1 cellular context compared by ENCODE assay signal in genomic region chr1:151399890-151400235, GRCh38.
TF ChIP-seq lines count a peak whose summit lies in the region.

No MANE protein-coding gene starts in this region.

TF ChIP-seq in GM23338, 12 proteins besides CTCF, POLR2A, EP300 and RAD21:
- TF ChIP-seq ZNF462 (CRISPR knock-in tag; IDR thresholded peaks at IDR 0.05) (no peak), CREB1 (CRISPR knock-in tag; IDR thresholded peaks at IDR 0.05; ENCODE audit: low read depth) (no peak), NANOG (IDR thresholded peaks at IDR 0.05; ENCODE audit: borderline replicate concordance) (no peak), ZNF331 (CRISPR knock-in tag; IDR thresholded peaks at IDR 0.05; ENCODE audit: low read depth) (no peak), EZH2phosphoT487 (IDR thresholded peaks at IDR 0.05; ENCODE audit: unreplicated experiment) (no peak), JUNB (IDR thresholded peaks at IDR 0.05; ENCODE audit: unreplicated experiment) (no peak), STAT1 (IDR thresholded peaks at IDR 0.05; ENCODE audit: unreplicated experiment) (no peak), POLR2AphosphoS5 (IDR thresholded peaks at IDR 0.05; ENCODE audit: low read depth) (no peak), ZNF114 (CRISPR knock-in tag; IDR thresholded peaks at IDR 0.05) (no peak)
